Comparison of ENCODE assay signal across 1 cellular context in genomic region chr1:204316164-204316563, GRCh38.
TF ChIP-seq lines count a peak whose summit lies in the region.

No MANE protein-coding gene starts in this region.

TF ChIP-seq in IMR-90, 13 proteins besides CTCF, POLR2A, EP300 and RAD21 (continued from another document):
- no peak for TF ChIP-seq FOS (IDR thresholded peaks at IDR 0.05; ENCODE audit: low read depth, low read length)
- TF ChIP-seq NFE2L2 (IDR thresholded peaks at IDR 0.05; ENCODE audit: low read depth, low read length), result no peak
- no peak for TF ChIP-seq CHD1 (IDR thresholded peaks at IDR 0.05; ENCODE audit: low read depth, low read length)
- no peak for TF ChIP-seq RFX5 (IDR thresholded peaks at IDR 0.05; ENCODE audit: low read depth, low read length)
